In the genomic region with DNA sequence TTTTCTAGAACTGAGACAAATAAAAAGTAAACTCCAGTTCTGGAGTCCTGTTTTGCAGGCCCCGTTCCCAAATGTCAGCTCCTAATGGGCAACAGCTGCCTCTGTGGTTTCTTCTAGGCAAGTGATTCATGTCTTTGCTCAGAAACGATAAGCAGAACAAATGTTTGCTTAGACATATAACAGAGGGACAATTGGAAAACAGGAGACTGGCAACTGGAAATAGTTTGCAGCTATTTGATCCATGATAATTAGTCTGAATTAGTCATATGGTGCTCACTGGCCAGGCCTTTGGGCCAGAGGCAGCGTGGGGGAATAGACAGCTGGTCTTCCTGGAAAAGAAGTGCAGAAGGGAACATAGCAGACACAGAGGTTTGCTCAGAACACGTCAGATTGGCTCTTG, we compare ENCODE assay signal across 12 cellular contexts. TPM values are rescaled to one million over a fixed set of nuclear protein-coding genes. Genes with fewer than 3 reads are reported as not detected.
A peak's percentile ranks its signal among the peaks of the same experiment; 100 is the strongest.
DNase-seq lines count a peak whose midpoint lies in the region; ATAC-seq, FAIRE-seq and TF ChIP-seq lines count a peak whose summit lies in the region.
"Had no signal": no experiment of that assay in that cellular context is flagged by ENCODE, and none has a peak within 500 bp of the region (broad histone marks: within the 10 kb centered on the region; RNA-seq: fewer than 3 reads in every experiment).

No MANE protein-coding gene starts in this region.

- no peak for TF ChIP-seq EP300 in A549 (IDR thresholded peaks at IDR 0.05)

- H2AFZ ChIP-seq in mammary epithelial cell (ENCODE audit: low read depth, low read length), result no peak overlapping the region

- CTCF ChIA-PET in A549 (lab: Yijun Ruan, JAX), result interaction anchor here (1.1 kb wide), 1 partner anchor 21 kb away, joined by 3 read pairs; no protein-coding TSS in a partner anchor
- CTCF ChIA-PET in mammary epithelial cell (lab: Charles Lee; ENCODE audit: low non-redundant PET), result no interaction called here

- no peak overlapping the region for H3K9ac ChIP-seq in mammary epithelial cell (ENCODE audit: insufficient read depth, low read length)

- H3K4me1 ChIP-seq in A549, result no peaks in the 10 kb centered on the region
- peaks cover 4% of the 10 kb centered on the region for H3K4me1 ChIP-seq in mammary epithelial cell (ENCODE audit: insufficient read depth, low read length)
- no peaks in the 10 kb centered on the region for H3K4me1 ChIP-seq in lung (ENCODE audit: control insufficient read depth in 2 of 2, insufficient read depth in 2 of 2, low read length in 2 of 2)
- H3K4me1 ChIP-seq: spleen had no signal

- H3K4me1 Mint-ChIP-seq in stimulated activated naive CD8-positive, alpha-beta T cell treated with anti-CD3 and anti-CD28 coated beads, Interleukin-15, amount 100 ng/mL, for 72 hours, result no peaks in the 10 kb centered on the region

- ATAC-seq in A549, result peak; percentile 35 to 49; a peak in 3 of 6 replicates
- peak; percentile 59 for ATAC-seq in lung (ENCODE audit: insufficient read depth, low FRiP score)
- no peak for ATAC-seq in stimulated activated naive CD8-positive, alpha-beta T cell treated with anti-CD3 and anti-CD28 coated beads, Interleukin-15, amount 100 ng/mL, for 72 hours
- ATAC-seq in GM18909 (IDR thresholded peaks at IDR 0.05; ENCODE audit: poor library complexity, unreplicated experiment), result no peak

- no peaks in the 10 kb centered on the region for H3K27me3 ChIP-seq in mammary epithelial cell (ENCODE audit: insufficient read depth, low read length)
- H3K27me3 ChIP-seq in lung (ENCODE audit: control insufficient read depth, insufficient read depth), result no peaks in the 10 kb centered on the region

- no peak for TF ChIP-seq POLR2A in A549 (IDR thresholded peaks at IDR 0.05; ENCODE audit: low read length)

- peaks cover 0 to 9% of the 10 kb centered on the region in 2 donors for H3K9me3 Mint-ChIP-seq in stimulated activated naive CD8-positive, alpha-beta T cell treated with anti-CD3 and anti-CD28 coated beads, Interleukin-15, amount 100 ng/mL, for 72 hours

- no peak for TF ChIP-seq RAD21 in A549 (conservative IDR thresholded peaks at IDR 0.05 in 1 of 2, IDR thresholded peaks at IDR 0.05 in 1 of 2)

- H3K27ac ChIP-seq in A549 (no peak overlapping the region), mammary epithelial cell (ENCODE audit: insufficient read depth, low read depth, low read length) (no peak overlapping the region), lung (ENCODE audit: low read depth in 1 of 2, low read length in 1 of 2) (no peak overlapping the region)

- H3K27ac Mint-ChIP-seq in stimulated activated naive CD8-positive, alpha-beta T cell treated with anti-CD3 and anti-CD28 coated beads, Interleukin-15, amount 100 ng/mL, for 72 hours, result no peak overlapping the region

- WGBS in A549 (ENCODE audit: missing lambda C conversion rate), result 7% methylated on average over 4 of the region's 4 CpGs
- 47% methylated on average over 4 of the region's 4 CpGs for WGBS in mammary epithelial cell (ENCODE audit: low coverage, missing lambda C conversion rate)
- WGBS in lung, 2 donors, result 44 to 54% methylated on average over 4 of the region's 4 CpGs

- H3K9me3 ChIP-seq in A549 (no peaks in the 10 kb centered on the region), mammary epithelial cell (replicated peaks; ENCODE audit: insufficient read depth, low read length) (no peaks in the 10 kb centered on the region), lung (ENCODE audit: control insufficient read depth in 2 of 2, insufficient read depth in 1 of 2, low read length in 1 of 2) (peaks cover 0 to 2% of the 10 kb centered on the region in 2 donors)

- no peak overlapping the region for H3K4me3 Mint-ChIP-seq in stimulated activated naive CD8-positive, alpha-beta T cell treated with anti-CD3 and anti-CD28 coated beads, Interleukin-15, amount 100 ng/mL, for 72 hours

- BruUV-seq in mammary epithelial cell (replicated peaks; lab: Mats Ljungman, UMichigan), result no TSS peak

- H3K4me2 ChIP-seq in A549, result no peak overlapping the region
- no peak overlapping the region for H3K4me2 ChIP-seq in mammary epithelial cell (ENCODE audit: insufficient read depth, low read depth, low read length)

- H3K4me3 ChIP-seq in A549 (no peak overlapping the region), LNCaP clone FGC (ENCODE audit: low read depth, low read length) (no peak overlapping the region), mammary epithelial cell (replicated peaks in 1 of 3; ENCODE audit: insufficient read depth in 1 of 3, low read depth in 2 of 3, low read length in 3 of 3) (no peak overlapping the region), lung (no peak overlapping the region)
- H3K4me3 ChIP-seq: spleen had no signal

- DNase-seq in A549 (ENCODE audit: low read depth in 1 of 2, low spot score in 1 of 2), result peak in 1 of 2 experiments; percentile 18
- peak; percentile 19 for DNase-seq in LNCaP clone FGC (ENCODE audit: low read depth)
- peak; percentile 75 for DNase-seq in mammary epithelial cell
- no peak for DNase-seq in lung (ENCODE audit: low spot score)
- no peak for DNase-seq in stimulated activated naive CD8-positive, alpha-beta T cell treated with anti-CD3 and anti-CD28 coated beads, Interleukin-15, amount 100 ng/mL, for 72 hours
- DNase-seq in activated naive CD4-positive, alpha-beta T cell treated with anti-CD3 and anti-CD28 coated beads, Interleukin-2, amount 50 U/mL, for 16 hours, result no peak
- no peak for DNase-seq in activated gamma-delta T cell (lab: John Stamatoyannopoulos, UW)
- DNase-seq: activated CD8-positive, alpha-beta memory T cell treated with anti-CD3 and anti-CD28 coated beads, Interleukin-2, amount 50 U/mL, for 48 hours; cortex of kidney; Karpas-422; spleen had no signal

- H3K27me3 Mint-ChIP-seq in stimulated activated naive CD8-positive, alpha-beta T cell treated with anti-CD3 and anti-CD28 coated beads, Interleukin-15, amount 100 ng/mL, for 72 hours, result peaks cover 57% of the 10 kb centered on the region

- H3K36me3 ChIP-seq in mammary epithelial cell (ENCODE audit: insufficient read depth, low read length) (no peaks in the 10 kb centered on the region), lung (ENCODE audit: control insufficient read depth in 2 of 2, insufficient read depth in 2 of 2, low read length in 2 of 2) (no peaks in the 10 kb centered on the region)
- H3K36me3 ChIP-seq: spleen had no signal

- TF ChIP-seq CTCF in A549 (IDR thresholded peaks at IDR 0.05) (no peak), LNCaP clone FGC (IDR thresholded peaks at IDR 0.05; ENCODE audit: control insufficient read depth, extremely low read depth, insufficient read depth) (no peak), mammary epithelial cell (conservative IDR thresholded peaks at IDR 0.05 in 1 of 2, IDR thresholded peaks at IDR 0.05 in 1 of 2; ENCODE audit: extremely low read depth in 1 of 2, insufficient read depth in 1 of 2, low read depth in 1 of 2, low read length in 2 of 2) (no peak), lung (IDR thresholded peaks at IDR 0.05; ENCODE audit: control extremely low read depth, extremely low read depth) (no peak)

- no peaks in the 10 kb centered on the region for H4K20me1 ChIP-seq in mammary epithelial cell (ENCODE audit: insufficient read depth, low read length)

- H3K79me2 ChIP-seq in mammary epithelial cell (ENCODE audit: insufficient read depth, low read length), result no peaks in the 10 kb centered on the region

- no peak for FAIRE-seq in A549 (lab: Jason Lieb, UNC)

- POLR2A ChIA-PET in A549 (lab: Yijun Ruan, JAX), result interaction anchor here (0.6 kb wide), 1 partner anchor 28 kb away, joined by 4 read pairs; no protein-coding TSS in a partner anchor

- in situ Hi-C loops in mammary epithelial cell (cut with MboI; ENCODE audit: low sequenced_read_pairs in 2 of 2), result no loop called here

- intact Hi-C loops in mammary epithelial cell (cut with micrococcal nuclease), result no loop called here

- dilution Hi-C loops in mammary epithelial cell (cut with HindIII; ENCODE audit: low sequenced_read_pairs), result no loop called here

TF ChIP-seq in A549, 52 proteins besides CTCF, POLR2A, EP300 and RAD21:
- peak; percentile 50; the same call in 1 of the 2 replicates for TF ChIP-seq JUNB (IDR thresholded peaks at IDR 0.05)
- peak; percentile 43 for TF ChIP-seq FOSL2 (IDR thresholded peaks at IDR 0.05)
- TF ChIP-seq FOSL2 (CRISPR knock-in tag; IDR thresholded peaks at IDR 0.05), result no peak
- no peak for TF ChIP-seq HOXB13 (CRISPR knock-in tag; IDR thresholded peaks at IDR 0.05; ENCODE audit: low read depth)

RNA-seq across cellular contexts. Expression of a gene that starts 29.2 kb away (rescaled TPM):
- 0.92 and 1.7 TPM in 2 replicates for polyA plus RNA-seq in A549 (2011; rRNA removed)
- 0.77 and 1.1 TPM in 2 replicates for polyA plus RNA-seq in A549 (2012; cell fraction: cytosol; rRNA removed)
- 1.6 and 1.9 TPM in 2 replicates for polyA plus RNA-seq in A549 (2012; cell fraction: nucleus; rRNA removed)
- polyA plus RNA-seq in A549 (2017; fragmentation: RNase III; extraction: RNeasy Plus Mini Kit Qiagen cat#74134 plus additional on column Dnase treatment), result 2.0 to 2.1 TPM (median 2.0 TPM) in 3 replicates
- polyA minus RNA-seq in A549 (2011; rRNA and poly(A)+ RNA removed), result 2.6 and 2.9 TPM in 2 replicates
- total RNA-seq in mammary epithelial cell, result 10 to 100 TPM; 10.3 to 11.3 TPM
- polyA plus RNA-seq in mammary epithelial cell, result 4.1 TPM
- polyA minus RNA-seq in mammary epithelial cell, result 9.8 TPM
- 10 to 100 TPM in 1 of 2 donors, 1 to 10 TPM in 1; 9.4 to 12.9 TPM for total RNA-seq in lung
- 1 to 10 TPM; 1.9 to 4.6 TPM for polyA plus RNA-seq in lung

Comparison
In these comparisons a context has a peak if more than half of its experiments do, and no peak if none do; other contexts are left out.
1. ATAC-seq: peak in A549 (2 of 2) and lung (single experiment); none in stimulated activated naive CD8-positive, alpha-beta T cell treated with anti-CD3 and anti-CD28 coated beads, Interleukin-15, amount 100 ng/mL, for 72 hours (single experiment) and GM18909 (single experiment).
2. DNase-seq: peak in LNCaP clone FGC (single experiment) and mammary epithelial cell (single experiment); none in lung (single experiment), stimulated activated naive CD8-positive, alpha-beta T cell treated with anti-CD3 and anti-CD28 coated beads, Interleukin-15, amount 100 ng/mL, for 72 hours (0 of 2), activated naive CD4-positive, alpha-beta T cell treated with anti-CD3 and anti-CD28 coated beads, Interleukin-2, amount 50 U/mL, for 16 hours (single experiment) and activated gamma-delta T cell (single experiment).